In genomic region chr1:1079408-1080121, GRCh38 we compare ENCODE assay signal across 8 cellular contexts. TPM values are rescaled to one million over a fixed set of nuclear protein-coding genes. Genes with fewer than 3 reads are reported as not detected.
A peak's percentile ranks its signal among the peaks of the same experiment; 100 is the strongest.
DNase-seq lines count a peak whose midpoint lies in the region; ATAC-seq and TF ChIP-seq lines count a peak whose summit lies in the region.

No MANE protein-coding gene starts in this region.

- peak overlapping the region; percentile 81 for H3K4me2 ChIP-seq in GM23338

- H3K36me3 Mint-ChIP-seq in GM23338 (ENCODE audit: low read depth), result no peaks in the 10 kb centered on the region

- no peaks in the 10 kb centered on the region for H3K9me3 Mint-ChIP-seq in GM23338

- no peaks in the 10 kb centered on the region for H3K27me3 ChIP-seq in GM23338 (ENCODE audit: insufficient read depth)
- H3K27me3 ChIP-seq in left ventricle myocardium inferior (ENCODE audit: low read depth), result peaks cover 18% of the 10 kb centered on the region

- H4K20me1 ChIP-seq in GM23338 (replicated peaks; ENCODE audit: insufficient read depth), result no peaks in the 10 kb centered on the region

- no peaks in the 10 kb centered on the region for H3K4me1 Mint-ChIP-seq in GM23338

- peak; percentile 82 for DNase-seq in COLO668 (lab: John Stamatoyannopoulos, UW; ENCODE audit: unreplicated experiment)
- DNase-seq in GM23338 (ENCODE audit: low spot score), result peak; percentile 77
- peak; percentile 45 to 71 for DNase-seq in NCI-H524 (lab: John Stamatoyannopoulos, UW)
- peak; percentile 80 for DNase-seq in amniotic epithelial cell (ENCODE audit: low read depth)
- DNase-seq in left ventricle myocardium inferior, result peak; percentile 35
- DNase-seq in renal cortical epithelial cell (ENCODE audit: low read depth), result peak; percentile 89
- DNase-seq in NCI-H446 treated with DMSO at 0.1 percent for 48 hours (lab: John Stamatoyannopoulos, UW), result no peak

- H3K36me3 ChIP-seq in GM23338 (ENCODE audit: insufficient read depth), result no peaks in the 10 kb centered on the region
- no peaks in the 10 kb centered on the region for H3K36me3 ChIP-seq in left ventricle myocardium inferior

- no peaks in the 10 kb centered on the region; the same call in 1 of the 2 replicates for H3K4me1 ChIP-seq in GM23338 (ENCODE audit: insufficient read depth)
- peaks cover 12% of the 10 kb centered on the region for H3K4me1 ChIP-seq in left ventricle myocardium inferior

- peak overlapping the region; percentile 81 for H2AFZ ChIP-seq in GM23338

- no peaks in the 10 kb centered on the region for H3K9me3 ChIP-seq in left ventricle myocardium inferior (replicated peaks)

- no peaks in the 10 kb centered on the region for H3K79me2 ChIP-seq in GM23338 (replicated peaks; ENCODE audit: insufficient read depth)

- peak overlapping the region; percentile 64; the same call in 2 of the 3 replicates for H3K4me3 Mint-ChIP-seq in GM23338

- no peaks in the 10 kb centered on the region for H3F3A ChIP-seq in GM23338 (replicated peaks; ENCODE audit: low read depth)

- TF ChIP-seq CTCF in GM23338 (conservative IDR thresholded peaks at IDR 0.05; ENCODE audit: low read depth in 2 of 2) (no peak), left ventricle myocardium inferior (IDR thresholded peaks at IDR 0.05; ENCODE audit: borderline replicate concordance) (no peak)

- H3K27ac Mint-ChIP-seq in GM23338, result no peak overlapping the region

- peaks cover 11% of the 10 kb centered on the region for H3K27me3 Mint-ChIP-seq in GM23338 (ENCODE audit: insufficient read depth, low read depth, poor library complexity)

- ATAC-seq in GM23338 (peak; percentile 73), GM19463 (IDR thresholded peaks at IDR 0.05; ENCODE audit: unreplicated experiment) (no peak)

- H3K4me3 ChIP-seq in GM23338, result peak overlapping the region; percentile 55
- peak overlapping the region; percentile 63 for H3K4me3 ChIP-seq in left ventricle myocardium inferior

- intact Hi-C loops in left ventricle myocardium inferior (cut with micrococcal nuclease), result no loop called here

- H3K9me2 ChIP-seq in GM23338 (ENCODE audit: insufficient read depth), result no peaks in the 10 kb centered on the region

- H3K27ac ChIP-seq in GM23338 (ENCODE audit: low read depth) (no peak overlapping the region), left ventricle myocardium inferior (replicated peaks) (peak overlapping the region; percentile 68)

TF ChIP-seq in GM23338, 12 proteins besides CTCF, POLR2A, EP300 and RAD21 (continues in another document):
- TF ChIP-seq REST (IDR thresholded peaks at IDR 0.05; ENCODE audit: unreplicated experiment) (no peak), EZH2 (IDR thresholded peaks at IDR 0.05; ENCODE audit: low read depth, unreplicated experiment) (no peak), EZH2phosphoT487 (IDR thresholded peaks at IDR 0.05; ENCODE audit: unreplicated experiment) (no peak), ZNF114 (CRISPR knock-in tag; IDR thresholded peaks at IDR 0.05) (no peak), JUNB (IDR thresholded peaks at IDR 0.05; ENCODE audit: unreplicated experiment) (no peak), ZNF331 (CRISPR knock-in tag; IDR thresholded peaks at IDR 0.05; ENCODE audit: low read depth) (no peak), NANOG (IDR thresholded peaks at IDR 0.05; ENCODE audit: borderline replicate concordance) (no peak)
- TF ChIP-seq, protein P1, sequence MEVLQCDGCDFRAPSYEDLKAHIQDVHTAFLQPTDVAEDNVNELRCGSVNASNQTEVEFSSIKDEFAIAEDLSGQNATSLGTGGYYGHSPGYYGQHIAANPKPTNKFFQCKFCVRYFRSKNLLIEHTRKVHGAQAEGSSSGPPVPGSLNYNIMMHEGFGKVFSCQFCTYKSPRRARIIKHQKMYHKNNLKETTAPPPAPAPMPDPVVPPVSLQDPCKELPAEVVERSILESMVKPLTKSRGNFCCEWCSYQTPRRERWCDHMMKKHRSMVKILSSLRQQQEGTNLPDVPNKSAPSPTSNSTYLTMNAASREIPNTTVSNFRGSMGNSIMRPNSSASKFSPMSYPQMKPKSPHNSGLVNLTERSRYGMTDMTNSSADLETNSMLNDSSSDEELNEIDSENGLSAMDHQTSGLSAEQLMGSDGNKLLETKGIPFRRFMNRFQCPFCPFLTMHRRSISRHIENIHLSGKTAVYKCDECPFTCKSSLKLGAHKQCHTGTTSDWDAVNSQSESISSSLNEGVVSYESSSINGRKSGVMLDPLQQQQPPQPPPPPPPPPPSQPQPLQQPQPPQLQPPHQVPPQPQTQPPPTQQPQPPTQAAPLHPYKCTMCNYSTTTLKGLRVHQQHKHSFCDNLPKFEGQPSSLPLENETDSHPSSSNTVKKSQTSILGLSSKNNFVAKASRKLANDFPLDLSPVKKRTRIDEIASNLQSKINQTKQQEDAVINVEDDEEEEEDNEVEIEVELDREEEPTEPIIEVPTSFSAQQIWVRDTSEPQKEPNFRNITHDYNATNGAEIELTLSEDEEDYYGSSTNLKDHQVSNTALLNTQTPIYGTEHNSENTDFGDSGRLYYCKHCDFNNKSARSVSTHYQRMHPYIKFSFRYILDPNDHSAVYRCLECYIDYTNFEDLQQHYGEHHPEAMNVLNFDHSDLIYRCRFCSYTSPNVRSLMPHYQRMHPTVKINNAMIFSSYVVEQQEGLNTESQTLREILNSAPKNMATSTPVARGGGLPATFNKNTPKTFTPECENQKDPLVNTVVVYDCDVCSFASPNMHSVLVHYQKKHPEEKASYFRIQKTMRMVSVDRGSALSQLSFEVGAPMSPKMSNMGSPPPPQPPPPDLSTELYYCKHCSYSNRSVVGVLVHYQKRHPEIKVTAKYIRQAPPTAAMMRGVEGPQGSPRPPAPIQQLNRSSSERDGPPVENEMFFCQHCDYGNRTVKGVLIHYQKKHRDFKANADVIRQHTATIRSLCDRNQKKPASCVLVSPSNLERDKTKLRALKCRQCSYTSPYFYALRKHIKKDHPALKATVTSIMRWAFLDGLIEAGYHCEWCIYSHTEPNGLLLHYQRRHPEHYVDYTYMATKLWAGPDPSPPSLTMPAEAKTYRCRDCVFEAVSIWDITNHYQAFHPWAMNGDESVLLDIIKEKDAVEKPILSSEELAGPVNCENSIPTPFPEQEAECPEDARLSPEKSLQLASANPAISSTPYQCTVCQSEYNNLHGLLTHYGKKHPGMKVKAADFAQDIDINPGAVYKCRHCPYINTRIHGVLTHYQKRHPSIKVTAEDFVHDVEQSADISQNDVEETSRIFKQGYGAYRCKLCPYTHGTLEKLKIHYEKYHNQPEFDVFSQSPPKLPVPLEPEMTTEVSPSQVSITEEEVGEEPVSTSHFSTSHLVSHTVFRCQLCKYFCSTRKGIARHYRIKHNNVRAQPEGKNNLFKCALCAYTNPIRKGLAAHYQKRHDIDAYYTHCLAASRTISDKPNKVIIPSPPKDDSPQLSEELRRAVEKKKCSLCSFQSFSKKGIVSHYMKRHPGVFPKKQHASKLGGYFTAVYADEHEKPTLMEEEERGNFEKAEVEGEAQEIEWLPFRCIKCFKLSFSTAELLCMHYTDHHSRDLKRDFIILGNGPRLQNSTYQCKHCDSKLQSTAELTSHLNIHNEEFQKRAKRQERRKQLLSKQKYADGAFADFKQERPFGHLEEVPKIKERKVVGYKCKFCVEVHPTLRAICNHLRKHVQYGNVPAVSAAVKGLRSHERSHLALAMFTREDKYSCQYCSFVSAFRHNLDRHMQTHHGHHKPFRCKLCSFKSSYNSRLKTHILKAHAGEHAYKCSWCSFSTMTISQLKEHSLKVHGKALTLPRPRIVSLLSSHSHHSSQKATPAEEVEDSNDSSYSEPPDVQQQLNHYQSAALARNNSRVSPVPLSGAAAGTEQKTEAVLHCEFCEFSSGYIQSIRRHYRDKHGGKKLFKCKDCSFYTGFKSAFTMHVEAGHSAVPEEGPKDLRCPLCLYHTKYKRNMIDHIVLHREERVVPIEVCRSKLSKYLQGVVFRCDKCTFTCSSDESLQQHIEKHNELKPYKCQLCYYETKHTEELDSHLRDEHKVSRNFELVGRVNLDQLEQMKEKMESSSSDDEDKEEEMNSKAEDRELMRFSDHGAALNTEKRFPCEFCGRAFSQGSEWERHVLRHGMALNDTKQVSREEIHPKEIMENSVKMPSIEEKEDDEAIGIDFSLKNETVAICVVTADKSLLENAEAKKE (CRISPR knock-in tag; IDR thresholded peaks at IDR 0.05), result no peak

RNA-seq across cellular contexts. Expression of gene RNF223, which starts 5.5 kb away (rescaled TPM):
- total RNA-seq in GM23338 (2014; rRNA removed; shearing (Covaris generic)), result not detected in 2 replicates
- polyA plus RNA-seq in GM23338 (2016; fragmentation: Nextera tagmentation; extraction: Ambion mirVana), result not detected in 2 replicates
- total RNA-seq in left ventricle myocardium inferior, result not detected
- 1.0 TPM in 1 of 2 replicates, not detected in the other for total RNA-seq in renal cortical epithelial cell

RNA-seq across cellular contexts. Expression of gene C1orf159, which starts 36.3 kb away (rescaled TPM):
- total RNA-seq in GM23338 (2014; rRNA removed; shearing (Covaris generic)), result 21.3 and 21.5 TPM in 2 replicates
- 9.6 and 9.9 TPM in 2 replicates for polyA plus RNA-seq in GM23338 (2016; fragmentation: Nextera tagmentation; extraction: Ambion mirVana)
- total RNA-seq in left ventricle myocardium inferior (3.8 TPM), renal cortical epithelial cell (8.7 and 9.8 TPM in 2 replicates)

RNA-seq across cellular contexts. Expression of gene AGRN, which starts 59.6 kb away (rescaled TPM):
- total RNA-seq in GM23338 (2014; rRNA removed; shearing (Covaris generic)), result 144 and 185 TPM in 2 replicates
- polyA plus RNA-seq in GM23338 (2016; fragmentation: Nextera tagmentation; extraction: Ambion mirVana), result 12.3 and 13.2 TPM in 2 replicates
- total RNA-seq in left ventricle myocardium inferior (13.0 TPM), renal cortical epithelial cell (353 and 1,083 TPM in 2 replicates)

Comparison
In these comparisons a context has a peak if more than half of its experiments do, and no peak if none do; other contexts are left out.
1. RNA of gene AGRN, which starts 59.6 kb away (total RNA-seq): 353 to 1,083 TPM in renal cortical epithelial cell and 144 to 185 TPM in GM23338; 13.0 TPM in left ventricle myocardium inferior (single experiment); every median in the first group is over 10 times any median in the second.